ENCODE assay signal across 10 cellular contexts in the genomic region with DNA sequence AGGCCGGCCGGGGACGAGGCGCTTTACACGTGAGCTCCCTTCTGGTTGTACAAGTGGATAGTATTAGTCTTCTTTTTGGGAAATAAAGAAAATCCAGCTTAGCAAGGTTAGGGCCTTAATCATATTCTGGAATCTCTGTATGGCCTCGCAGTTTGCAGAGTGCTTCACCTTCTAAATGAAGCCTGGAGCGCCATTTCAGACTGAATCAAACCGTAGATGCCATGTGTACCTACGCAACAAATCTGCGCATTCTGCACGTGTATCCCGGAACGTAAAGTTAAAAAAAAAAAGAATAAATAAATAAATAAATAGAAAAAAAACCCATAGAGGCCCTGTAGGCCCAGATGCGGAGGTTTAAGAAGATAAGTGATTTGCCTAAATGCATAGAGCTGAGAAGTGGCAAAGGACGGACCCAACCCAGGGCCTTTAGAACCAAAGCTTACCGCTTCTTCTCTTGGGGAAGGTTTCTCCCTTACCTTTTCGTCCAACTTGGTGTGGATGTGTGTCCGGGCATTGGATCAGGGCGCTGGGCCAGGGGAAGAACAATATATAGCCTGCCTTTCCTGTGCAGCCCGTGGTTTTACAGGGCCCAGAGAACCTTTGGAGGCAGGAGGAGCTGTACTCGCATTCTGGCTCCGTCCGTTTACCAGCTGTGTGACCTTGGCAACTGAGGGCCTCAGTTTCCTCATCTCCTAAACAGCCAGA. TPM values are rescaled to one million over a fixed set of nuclear protein-coding genes. Genes with fewer than 3 reads are reported as not detected.
DNase-seq lines count a peak whose midpoint lies in the region; ATAC-seq and TF ChIP-seq lines count a peak whose summit lies in the region.
"Had no signal": no experiment of that assay in that cellular context is flagged by ENCODE, and none has a peak within 500 bp of the region (broad histone marks: within the 10 kb centered on the region; RNA-seq: fewer than 3 reads in every experiment).

No MANE protein-coding gene starts in this region.

- H4K20me1 ChIP-seq in GM23338 (replicated peaks; ENCODE audit: insufficient read depth) = peaks cover 4% of the 10 kb centered on the region; the same call in 1 of the 2 replicates

- no peak overlapping the region for H3K27ac Mint-ChIP-seq in GM23338
- H3K27ac Mint-ChIP-seq in activated T-helper 2 cell treated with anti-CD3 and anti-CD28 coated beads, Interferon-gamma antibody, Interleukin-2, Interleukin-4, amounts not matched to agents 10 μg/mL and 5 μg/mL and 100 μg/mL, durations not matched to agents 14 hours and 24 hours and 36 hours = no peak overlapping the region
- H3K27ac Mint-ChIP-seq: effector memory CD8-positive, alpha-beta T cell had no signal

- H3K4me1 ChIP-seq in GM23338 (ENCODE audit: insufficient read depth) (peaks cover 34% of the 10 kb centered on the region), right cardiac atrium (ENCODE audit: control insufficient read depth, insufficient read depth, low read length) (no peaks in the 10 kb centered on the region), skeletal muscle satellite cell (ENCODE audit: control insufficient read depth, insufficient read depth, low read length) (peaks cover 16% of the 10 kb centered on the region)

- peaks cover 3% of the 10 kb centered on the region; the same call in 1 of the 2 replicates for H3F3A ChIP-seq in GM23338 (replicated peaks; ENCODE audit: low read depth)

- H3K9me3 ChIP-seq in right cardiac atrium (ENCODE audit: control insufficient read depth, low read length) = no peaks in the 10 kb centered on the region
- no peaks in the 10 kb centered on the region for H3K9me3 ChIP-seq in skeletal muscle satellite cell (replicated peaks; ENCODE audit: low read length)

- no peaks in the 10 kb centered on the region; the same call in 2 of the 3 replicates for H3K9me3 Mint-ChIP-seq in GM23338
- no peaks in the 10 kb centered on the region for H3K9me3 Mint-ChIP-seq in activated T-helper 2 cell treated with anti-CD3 and anti-CD28 coated beads, Interferon-gamma antibody, Interleukin-2, Interleukin-4, amounts not matched to agents 10 μg/mL and 5 μg/mL and 100 μg/mL, durations not matched to agents 14 hours and 24 hours and 36 hours
- H3K9me3 Mint-ChIP-seq: effector memory CD8-positive, alpha-beta T cell had no signal

- no peak for DNase-seq in GM23338 (ENCODE audit: low spot score)
- DNase-seq in activated T-helper 2 cell treated with anti-CD3 and anti-CD28 coated beads, Interferon-gamma antibody, Interleukin-2, Interleukin-4, amounts not matched to agents 10 μg/mL and 5 μg/mL and 100 μg/mL, durations not matched to agents 14 hours and 24 hours and 36 hours (ENCODE audit: low spot score) = no peak
- DNase-seq in right cardiac atrium = no peak
- DNase-seq in stimulated activated naive CD4-positive, alpha-beta T cell (lab: John Stamatoyannopoulos, UW) = no peak
- DNase-seq in stimulated activated naive CD4-positive, alpha-beta T cell treated with Interleukin-2 at 50 U/mL for 16 hours (lab: John Stamatoyannopoulos, UW) = no peak
- DNase-seq: activated CD4-positive, CD25-positive, alpha-beta regulatory T cell; effector memory CD8-positive, alpha-beta T cell had no signal

- peaks cover 19% of the 10 kb centered on the region for H3K27me3 Mint-ChIP-seq in GM23338 (ENCODE audit: insufficient read depth, low read depth, poor library complexity)
- peaks cover 66% of the 10 kb centered on the region for H3K27me3 Mint-ChIP-seq in activated T-helper 2 cell treated with anti-CD3 and anti-CD28 coated beads, Interferon-gamma antibody, Interleukin-2, Interleukin-4, amounts not matched to agents 10 μg/mL and 5 μg/mL and 100 μg/mL, durations not matched to agents 14 hours and 24 hours and 36 hours (ENCODE audit: low read depth)

- peaks cover 4% of the 10 kb centered on the region for H3K79me2 ChIP-seq in GM23338 (replicated peaks; ENCODE audit: insufficient read depth)

- H3K9ac ChIP-seq in skeletal muscle satellite cell (ENCODE audit: low read depth, low read length) = peak overlapping the region; percentile 89

- H3K9me2 ChIP-seq in GM23338 (ENCODE audit: insufficient read depth) = no peaks in the 10 kb centered on the region

- intact Hi-C loops in activated T-helper 2 cell treated with anti-CD3 and anti-CD28 coated beads, Interferon-gamma antibody, Interleukin-2, Interleukin-4, amounts not matched to agents 10 μg/mL and 5 μg/mL and 100 μg/mL, durations not matched to agents 14 hours and 24 hours and 36 hours (cut with micrococcal nuclease) = loop anchor here (5.0 kb wide), 1 partner anchor 81 kb away; no protein-coding TSS in a partner anchor
- intact Hi-C loops in right cardiac atrium (cut with DNase I) = loop anchor here in 2 of 4 donors (10.0 kb wide), 2 partner anchors 96 to 156 kb away; no protein-coding TSS in a partner anchor

- peak overlapping the region; percentile 80 for H3K4me3 ChIP-seq in GM23338
- peak overlapping the region; percentile 90 for H3K4me3 ChIP-seq in right cardiac atrium (ENCODE audit: low read length)
- peak overlapping the region; percentile 94 for H3K4me3 ChIP-seq in skeletal muscle satellite cell (ENCODE audit: low read length)

- H3K27ac ChIP-seq in GM23338 (ENCODE audit: low read depth) (no peak overlapping the region), right cardiac atrium (ENCODE audit: low read length) (no peak overlapping the region)

- WGBS in right cardiac atrium = 52% methylated on average over 23 of the region's 23 CpGs

- peak overlapping the region; percentile 85 for H2AFZ ChIP-seq in GM23338

- peaks cover 31% of the 10 kb centered on the region for H3K27me3 ChIP-seq in GM23338 (ENCODE audit: insufficient read depth)
- no peaks in the 10 kb centered on the region for H3K27me3 ChIP-seq in right cardiac atrium (ENCODE audit: control insufficient read depth, insufficient read depth)
- H3K27me3 ChIP-seq in skeletal muscle satellite cell (ENCODE audit: control insufficient read depth, insufficient read depth, low read length) = no peaks in the 10 kb centered on the region

- ATAC-seq in GM23338 (no peak), right cardiac atrium (no peak), GM18520 (IDR thresholded peaks at IDR 0.05; ENCODE audit: unreplicated experiment) (no peak), HG02870 (IDR thresholded peaks at IDR 0.05; ENCODE audit: unreplicated experiment) (no peak)
- ATAC-seq: effector memory CD8-positive, alpha-beta T cell had no signal

- peak overlapping the region; percentile 67 for H3K4me3 Mint-ChIP-seq in GM23338
- H3K4me3 Mint-ChIP-seq in activated T-helper 2 cell treated with anti-CD3 and anti-CD28 coated beads, Interferon-gamma antibody, Interleukin-2, Interleukin-4, amounts not matched to agents 10 μg/mL and 5 μg/mL and 100 μg/mL, durations not matched to agents 14 hours and 24 hours and 36 hours (ENCODE audit: low read depth) = peak overlapping the region; percentile 27

- peak overlapping the region; percentile 92; the same call in 1 of the 2 replicates for H3K4me2 ChIP-seq in GM23338
- peak overlapping the region; percentile 91 for H3K4me2 ChIP-seq in skeletal muscle satellite cell (ENCODE audit: low read length)

- peaks cover 41% of the 10 kb centered on the region for H3K4me1 Mint-ChIP-seq in GM23338
- H3K4me1 Mint-ChIP-seq in activated T-helper 2 cell treated with anti-CD3 and anti-CD28 coated beads, Interferon-gamma antibody, Interleukin-2, Interleukin-4, amounts not matched to agents 10 μg/mL and 5 μg/mL and 100 μg/mL, durations not matched to agents 14 hours and 24 hours and 36 hours (ENCODE audit: low read depth) = peaks cover 4% of the 10 kb centered on the region

- peak in 1 of 2 experiments; percentile 38; a peak in 2 of 4 replicates for TF ChIP-seq CTCF in GM23338 (conservative IDR thresholded peaks at IDR 0.05; ENCODE audit: low read depth in 2 of 2)

- H3K36me3 ChIP-seq in GM23338 (ENCODE audit: insufficient read depth) (0 out of 2 replicates have a peak, but pooled peaks cover 3% of the 10 kb centered on the region), skeletal muscle satellite cell (ENCODE audit: insufficient read depth, low read length) (no peaks in the 10 kb centered on the region)

- H3K36me3 Mint-ChIP-seq in GM23338 (ENCODE audit: low read depth) = peaks cover 3% of the 10 kb centered on the region; the same call in 2 of the 3 replicates
- no peaks in the 10 kb centered on the region for H3K36me3 Mint-ChIP-seq in activated T-helper 2 cell treated with anti-CD3 and anti-CD28 coated beads, Interferon-gamma antibody, Interleukin-2, Interleukin-4, amounts not matched to agents 10 μg/mL and 5 μg/mL and 100 μg/mL, durations not matched to agents 14 hours and 24 hours and 36 hours (ENCODE audit: low read depth)

TF ChIP-seq in GM23338, 12 proteins besides CTCF, POLR2A, EP300 and RAD21 (continues in another document):
- no peak for TF ChIP-seq JUNB (IDR thresholded peaks at IDR 0.05; ENCODE audit: unreplicated experiment)
- no peak for TF ChIP-seq CREB1 (CRISPR knock-in tag; IDR thresholded peaks at IDR 0.05; ENCODE audit: low read depth)
- TF ChIP-seq ZNF114 (CRISPR knock-in tag; IDR thresholded peaks at IDR 0.05) = no peak
- TF ChIP-seq EZH2 (IDR thresholded peaks at IDR 0.05; ENCODE audit: low read depth, unreplicated experiment) = no peak
- TF ChIP-seq POLR2AphosphoS5 (IDR thresholded peaks at IDR 0.05; ENCODE audit: low read depth) = no peak
- TF ChIP-seq NANOG (IDR thresholded peaks at IDR 0.05; ENCODE audit: borderline replicate concordance) = no peak
- TF ChIP-seq EZH2phosphoT487 (IDR thresholded peaks at IDR 0.05; ENCODE audit: unreplicated experiment) = no peak

RNA-seq across cellular contexts. Expression of gene P3H2, which starts 0.5 kb away (rescaled TPM):
- 20.5 and 24.2 TPM in 2 replicates for total RNA-seq in GM23338 (2014; rRNA removed; shearing (Covaris generic))
- 7.2 and 8.2 TPM in 2 replicates for polyA plus RNA-seq in GM23338 (2016; fragmentation: Nextera tagmentation; extraction: Ambion mirVana)
- total RNA-seq in activated T-helper 2 cell treated with anti-CD3 and anti-CD28 coated beads, Interferon-gamma antibody, Interleukin-2, Interleukin-4, amounts not matched to agents 10 μg/mL and 5 μg/mL and 100 μg/mL, durations not matched to agents 14 hours and 24 hours and 36 hours = not detected in 2 replicates
- total RNA-seq in right cardiac atrium = 1 to 10 TPM; 1.7 to 4.1 (median 3.0) TPM
- polyA plus RNA-seq in right cardiac atrium = 4.1 TPM
- total RNA-seq in skeletal muscle satellite cell (2012; rRNA removed) = 7.4 and 27.1 TPM in 2 replicates
